In the genomic region with DNA sequence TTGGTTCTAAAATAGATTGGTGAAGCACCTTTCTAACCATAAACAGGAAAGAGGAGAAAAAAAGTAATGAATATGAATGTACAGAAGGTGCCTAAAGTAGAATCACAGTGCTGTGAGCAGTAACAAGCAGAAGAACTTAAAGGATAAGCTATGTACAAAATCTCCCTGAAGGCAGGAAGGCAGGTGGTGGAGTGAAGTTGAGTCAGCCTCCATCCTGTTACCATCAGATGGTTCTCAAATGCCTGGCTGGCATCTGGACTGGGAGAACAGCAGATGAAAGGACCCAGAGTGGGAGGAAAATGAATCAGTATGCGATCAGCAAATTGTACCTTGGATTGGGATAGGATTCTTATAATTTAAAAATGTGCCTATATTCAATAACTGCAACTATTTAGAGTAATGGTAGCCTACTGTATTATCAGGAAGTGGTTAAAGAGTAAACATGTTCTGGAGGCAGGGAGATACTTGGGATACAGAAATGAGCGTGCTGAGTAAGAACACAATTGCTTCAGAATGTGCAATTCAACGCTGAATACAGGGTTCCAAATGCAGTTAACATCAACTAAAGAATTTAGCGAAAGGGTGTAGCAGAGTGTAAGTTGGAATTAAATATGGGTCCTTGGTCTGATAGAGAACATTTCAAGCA, we compare ENCODE assay signal across 8 cellular contexts. TPM values are rescaled to one million over a fixed set of nuclear protein-coding genes. Genes with fewer than 3 reads are reported as not detected.
DNase-seq lines count a peak whose midpoint lies in the region; ATAC-seq and TF ChIP-seq lines count a peak whose summit lies in the region.
"Had no signal": no experiment of that assay in that cellular context is flagged by ENCODE, and none has a peak within 500 bp of the region (broad histone marks: within the 10 kb centered on the region; RNA-seq: fewer than 3 reads in every experiment).

No MANE protein-coding gene starts in this region.

- H2AFZ ChIP-seq in GM23338 = no peak overlapping the region

- H3K9me2 ChIP-seq in GM23338 (ENCODE audit: insufficient read depth) = no peaks in the 10 kb centered on the region

- H3K9me3 ChIP-seq in skeletal muscle tissue (ENCODE audit: control insufficient read depth in 3 of 3, low read length in 3 of 3) = no peaks in the 10 kb centered on the region
- H3K9me3 ChIP-seq: SJSA1 had no signal

- TF ChIP-seq CTCF in GM23338 (conservative IDR thresholded peaks at IDR 0.05; ENCODE audit: low read depth in 2 of 2) (no peak), fibroblast of mammary gland (conservative IDR thresholded peaks at IDR 0.05; ENCODE audit: control insufficient read depth, insufficient read depth, low read depth, low read length) (no peak)

- no peaks in the 10 kb centered on the region; the same call in 1 of the 2 replicates for H3F3A ChIP-seq in GM23338 (replicated peaks; ENCODE audit: low read depth)

- H3K27ac Mint-ChIP-seq in GM23338 = no peak overlapping the region

- peak overlapping the region; percentile 90 for H3K4me2 ChIP-seq in GM23338

- H4K20me1 ChIP-seq in GM23338 (replicated peaks; ENCODE audit: insufficient read depth) = no peaks in the 10 kb centered on the region

- no peaks in the 10 kb centered on the region for H3K27me3 ChIP-seq in GM23338 (ENCODE audit: insufficient read depth)
- H3K27me3 ChIP-seq in skeletal muscle tissue (ENCODE audit: control insufficient read depth in 3 of 3, insufficient read depth in 3 of 3, low read length in 3 of 3) = no peaks in the 10 kb centered on the region
- H3K27me3 ChIP-seq: SJSA1 had no signal

- no peaks in the 10 kb centered on the region for H3K9me3 Mint-ChIP-seq in GM23338

- peaks cover 3% of the 10 kb centered on the region for H3K27me3 Mint-ChIP-seq in GM23338 (ENCODE audit: insufficient read depth, low read depth, poor library complexity)

- no peaks in the 10 kb centered on the region for H3K36me3 ChIP-seq in GM23338 (ENCODE audit: insufficient read depth)
- H3K36me3 ChIP-seq in skeletal muscle tissue (ENCODE audit: control insufficient read depth in 3 of 3, insufficient read depth in 3 of 3, low read length in 3 of 3) = no peaks in the 10 kb centered on the region
- H3K36me3 ChIP-seq: SJSA1 had no signal

- H3K4me1 ChIP-seq in GM23338 (ENCODE audit: insufficient read depth) = peaks cover 19% of the 10 kb centered on the region
- H3K4me1 ChIP-seq in skeletal muscle tissue (ENCODE audit: control insufficient read depth in 3 of 3, insufficient read depth in 3 of 3, low read length in 3 of 3) = peaks cover 0 to 6% (median 0%) of the 10 kb centered on the region in 3 donors

- H3K4me3 ChIP-seq in GM23338 (peak overlapping the region; percentile 72), fibroblast of mammary gland (ENCODE audit: control insufficient read depth, low read depth, low read length) (no peak overlapping the region), skeletal muscle tissue (ENCODE audit: low read length in 3 of 3) (peak overlapping the region in 1 of 3 donors; percentile 81)

- no peaks in the 10 kb centered on the region for H3K79me2 ChIP-seq in GM23338 (replicated peaks; ENCODE audit: insufficient read depth)

- H3K36me3 Mint-ChIP-seq in GM23338 (ENCODE audit: low read depth) = no peaks in the 10 kb centered on the region

- H3K9ac ChIP-seq in skeletal muscle tissue (ENCODE audit: low read depth in 1 of 3, low read length in 3 of 3) = no peak overlapping the region

- H3K27ac ChIP-seq in GM23338 (ENCODE audit: low read depth) = no peak overlapping the region
- peak overlapping the region; percentile 87 for H3K27ac ChIP-seq in skeletal muscle tissue (ENCODE audit: low read depth, low read length)
- H3K27ac ChIP-seq: SJSA1 had no signal

- DNase-seq in GM23338 (ENCODE audit: low spot score) = no peak
- DNase-seq in SHP77 treated with DMSO at 0.1 percent for 48 hours (lab: John Stamatoyannopoulos, UW) = peak; percentile 5
- DNase-seq in fibroblast of mammary gland (ENCODE audit: low read depth) = peak; percentile 35
- DNase-seq in globus pallidus (ENCODE audit: low spot score) = no peak
- no peak for DNase-seq in mucosa of gallbladder (ENCODE audit: low spot score)

- H3K4me1 Mint-ChIP-seq in GM23338 = peaks cover 34% of the 10 kb centered on the region

- peak overlapping the region; percentile 86 for H3K4me3 Mint-ChIP-seq in GM23338

- ATAC-seq in GM23338 = no peak
- no peak for ATAC-seq in HG02798 (IDR thresholded peaks at IDR 0.05; ENCODE audit: poor library complexity, unreplicated experiment)

TF ChIP-seq in GM23338, 12 proteins besides CTCF, POLR2A, EP300 and RAD21 (continues in another document):
- TF ChIP-seq NANOG (IDR thresholded peaks at IDR 0.05; ENCODE audit: borderline replicate concordance) (no peak), EZH2 (IDR thresholded peaks at IDR 0.05; ENCODE audit: low read depth, unreplicated experiment) (no peak), POLR2AphosphoS5 (IDR thresholded peaks at IDR 0.05; ENCODE audit: low read depth) (no peak), CREB1 (CRISPR knock-in tag; IDR thresholded peaks at IDR 0.05; ENCODE audit: low read depth) (no peak), ZNF331 (CRISPR knock-in tag; IDR thresholded peaks at IDR 0.05; ENCODE audit: low read depth) (no peak), JUNB (IDR thresholded peaks at IDR 0.05; ENCODE audit: unreplicated experiment) (no peak), ZNF114 (CRISPR knock-in tag; IDR thresholded peaks at IDR 0.05) (no peak), STAT1 (IDR thresholded peaks at IDR 0.05; ENCODE audit: unreplicated experiment) (no peak)
- TF ChIP-seq, protein P1, sequence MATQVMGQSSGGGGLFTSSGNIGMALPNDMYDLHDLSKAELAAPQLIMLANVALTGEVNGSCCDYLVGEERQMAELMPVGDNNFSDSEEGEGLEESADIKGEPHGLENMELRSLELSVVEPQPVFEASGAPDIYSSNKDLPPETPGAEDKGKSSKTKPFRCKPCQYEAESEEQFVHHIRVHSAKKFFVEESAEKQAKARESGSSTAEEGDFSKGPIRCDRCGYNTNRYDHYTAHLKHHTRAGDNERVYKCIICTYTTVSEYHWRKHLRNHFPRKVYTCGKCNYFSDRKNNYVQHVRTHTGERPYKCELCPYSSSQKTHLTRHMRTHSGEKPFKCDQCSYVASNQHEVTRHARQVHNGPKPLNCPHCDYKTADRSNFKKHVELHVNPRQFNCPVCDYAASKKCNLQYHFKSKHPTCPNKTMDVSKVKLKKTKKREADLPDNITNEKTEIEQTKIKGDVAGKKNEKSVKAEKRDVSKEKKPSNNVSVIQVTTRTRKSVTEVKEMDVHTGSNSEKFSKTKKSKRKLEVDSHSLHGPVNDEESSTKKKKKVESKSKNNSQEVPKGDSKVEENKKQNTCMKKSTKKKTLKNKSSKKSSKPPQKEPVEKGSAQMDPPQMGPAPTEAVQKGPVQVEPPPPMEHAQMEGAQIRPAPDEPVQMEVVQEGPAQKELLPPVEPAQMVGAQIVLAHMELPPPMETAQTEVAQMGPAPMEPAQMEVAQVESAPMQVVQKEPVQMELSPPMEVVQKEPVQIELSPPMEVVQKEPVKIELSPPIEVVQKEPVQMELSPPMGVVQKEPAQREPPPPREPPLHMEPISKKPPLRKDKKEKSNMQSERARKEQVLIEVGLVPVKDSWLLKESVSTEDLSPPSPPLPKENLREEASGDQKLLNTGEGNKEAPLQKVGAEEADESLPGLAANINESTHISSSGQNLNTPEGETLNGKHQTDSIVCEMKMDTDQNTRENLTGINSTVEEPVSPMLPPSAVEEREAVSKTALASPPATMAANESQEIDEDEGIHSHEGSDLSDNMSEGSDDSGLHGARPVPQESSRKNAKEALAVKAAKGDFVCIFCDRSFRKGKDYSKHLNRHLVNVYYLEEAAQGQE (IDR thresholded peaks at IDR 0.05; ENCODE audit: unreplicated experiment) = no peak
- TF ChIP-seq, protein P2, sequence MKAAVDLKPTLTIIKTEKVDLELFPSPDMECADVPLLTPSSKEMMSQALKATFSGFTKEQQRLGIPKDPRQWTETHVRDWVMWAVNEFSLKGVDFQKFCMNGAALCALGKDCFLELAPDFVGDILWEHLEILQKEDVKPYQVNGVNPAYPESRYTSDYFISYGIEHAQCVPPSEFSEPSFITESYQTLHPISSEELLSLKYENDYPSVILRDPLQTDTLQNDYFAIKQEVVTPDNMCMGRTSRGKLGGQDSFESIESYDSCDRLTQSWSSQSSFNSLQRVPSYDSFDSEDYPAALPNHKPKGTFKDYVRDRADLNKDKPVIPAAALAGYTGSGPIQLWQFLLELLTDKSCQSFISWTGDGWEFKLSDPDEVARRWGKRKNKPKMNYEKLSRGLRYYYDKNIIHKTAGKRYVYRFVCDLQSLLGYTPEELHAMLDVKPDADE (IDR thresholded peaks at IDR 0.05) = no peak

RNA-seq across cellular contexts. Expression of a gene that starts 21.1 kb away (rescaled TPM):
- total RNA-seq in GM23338 (2014; rRNA removed; shearing (Covaris generic)) = 14.2 and 17.4 TPM in 2 replicates
- polyA plus RNA-seq in GM23338 (2016; fragmentation: Nextera tagmentation; extraction: Ambion mirVana) = 23.5 and 34.8 TPM in 2 replicates
- total RNA-seq in skeletal muscle tissue = 19.8 TPM
- total RNA-seq in mucosa of gallbladder = 25.4 TPM

Comparison
In these comparisons a context has a peak if more than half of its experiments do, and no peak if none do; other contexts are left out.
1. DNase-seq: peak in SHP77 treated with DMSO at 0.1 percent for 48 hours (single experiment) and fibroblast of mammary gland (single experiment); none in GM23338 (single experiment), globus pallidus (single experiment) and mucosa of gallbladder (single experiment).